ENCODE assay signal across 1 cellular context in the genomic region with DNA sequence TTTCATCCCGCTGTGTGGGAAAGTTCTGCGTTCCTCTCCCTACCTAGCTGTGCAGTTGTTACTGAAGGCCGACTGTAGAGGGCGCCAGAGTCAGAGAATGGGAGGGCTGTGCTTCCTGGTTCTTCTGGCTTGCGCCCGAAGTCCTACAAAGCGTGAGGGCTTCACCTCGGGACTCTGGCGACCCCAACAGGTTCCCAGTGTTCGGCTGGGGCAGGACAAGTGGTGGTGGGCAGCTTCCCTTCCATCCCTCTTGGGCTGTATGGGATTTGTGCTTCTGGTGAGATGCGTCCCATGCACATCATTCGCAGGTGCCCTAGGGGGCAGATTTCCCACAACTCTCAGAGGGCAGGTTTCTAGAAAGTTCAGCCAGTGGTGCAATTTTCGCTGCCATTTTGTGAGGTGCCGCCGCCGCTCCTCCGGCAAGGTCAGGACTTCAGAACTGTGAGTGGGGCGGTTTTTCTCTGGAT.
A peak's percentile ranks its signal among the peaks of the same experiment; 100 is the strongest.
TF ChIP-seq lines count a peak whose summit lies in the region.

No MANE protein-coding gene starts in this region.

TF ChIP-seq in GM12878, 131 proteins besides CTCF, POLR2A, EP300 and RAD21:
- TF ChIP-seq SMC3 (IDR thresholded peaks at IDR 0.05; ENCODE audit: borderline replicate concordance, low read length) (peak; percentile 26; the same call in 1 of the 2 replicates), PML (IDR thresholded peaks at IDR 0.05; ENCODE audit: low read length) (no peak), MEF2B (IDR thresholded peaks at IDR 0.05; ENCODE audit: partially characterized antibody, poor library complexity, severe bottlenecking) (no peak), POU2F2 (IDR thresholded peaks at IDR 0.05; ENCODE audit: borderline replicate concordance, low read depth, low read length) (0 out of 3 replicates have a peak, but pooled peaks have one; percentile 22)
TF ChIP-seq in GM12878: peak in this region for 2.
